Comparison of ENCODE assay signal across 22 cellular contexts in the genomic region with DNA sequence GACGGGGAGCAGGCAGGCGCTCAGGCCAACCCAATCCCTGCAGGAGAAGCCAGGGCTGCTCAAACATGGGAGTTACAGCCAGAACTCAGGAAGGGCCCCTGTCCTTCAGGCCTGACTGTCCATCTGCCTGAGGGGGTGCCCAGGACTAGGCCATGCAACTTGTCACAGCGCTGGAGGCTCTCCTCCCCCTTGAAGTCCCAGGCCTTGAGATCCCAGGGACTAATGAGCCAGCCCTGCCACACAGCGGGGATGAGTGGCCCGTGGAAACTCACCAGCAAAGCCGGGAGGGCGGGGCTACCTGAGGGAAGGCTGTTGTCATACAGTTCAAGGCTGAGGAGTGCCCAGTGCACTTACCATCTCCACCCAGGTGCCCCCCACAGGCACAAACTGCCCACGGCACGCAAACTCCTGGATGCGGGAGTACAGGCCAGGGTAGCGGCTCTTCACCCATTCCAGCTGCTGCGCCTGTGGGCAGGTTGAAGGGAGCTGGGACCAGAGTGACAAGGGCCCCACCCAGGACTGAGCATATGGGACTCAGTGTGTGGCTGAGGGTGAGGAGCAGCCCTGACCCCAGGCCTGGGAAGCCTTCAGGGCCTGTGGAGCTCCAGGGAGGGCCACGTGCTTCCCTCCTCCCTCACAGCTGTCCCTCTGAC. TPM values are rescaled to one million over a fixed set of nuclear protein-coding genes. Genes with fewer than 3 reads are reported as not detected.
DNase-seq lines count a peak whose midpoint lies in the region; ATAC-seq, FAIRE-seq and TF ChIP-seq lines count a peak whose summit lies in the region.
"Had no signal": no experiment of that assay in that cellular context is flagged by ENCODE, and none has a peak within 500 bp of the region (broad histone marks: within the 10 kb centered on the region; RNA-seq: fewer than 3 reads in every experiment).

No MANE protein-coding gene starts in this region.

- H3K9me3 ChIP-seq in HepG2 (ENCODE audit: low read length) (no peaks in the 10 kb centered on the region), right lobe of liver (no peaks in the 10 kb centered on the region), adrenal gland (replicated peaks in 1 of 3) (no peaks in the 10 kb centered on the region), kidney (ENCODE audit: control insufficient read depth in 1 of 2, low read length in 2 of 2) (no peaks in the 10 kb centered on the region)
- H3K9me3 ChIP-seq: HAP-1 had no signal

- H3K79me2 ChIP-seq in HepG2 (ENCODE audit: insufficient read depth, low read length): no peaks in the 10 kb centered on the region

- no peaks in the 10 kb centered on the region for H3K27me3 Mint-ChIP-seq in activated CD4-positive, alpha-beta memory T cell treated with anti-CD3 and anti-CD28 coated beads, Interleukin-2, amount 10 ng/mL, durations not matched to agents 7 days and 5 days
- H3K27me3 Mint-ChIP-seq: CD8-positive, alpha-beta memory T cell had no signal

- H4K20me1 ChIP-seq in HepG2 (ENCODE audit: insufficient read depth, low read length): no peaks in the 10 kb centered on the region

- no peak for TF ChIP-seq POLR2A in HepG2 (IDR thresholded peaks at IDR 0.05; ENCODE audit: insufficient read depth in 1 of 2, low read depth in 2 of 2, low read length in 2 of 2)
- TF ChIP-seq POLR2A in right lobe of liver (IDR thresholded peaks at IDR 0.05): no peak
- TF ChIP-seq POLR2A in adrenal gland (IDR thresholded peaks at IDR 0.05): peak in 1 of 2 donors; percentile 63

- H3K4me2 ChIP-seq in HepG2 (ENCODE audit: low read depth, low read length): no peak overlapping the region

- H3K27me3 ChIP-seq in HepG2 (ENCODE audit: control insufficient read depth in 1 of 2, insufficient read depth in 2 of 2, low read length in 2 of 2) (no peaks in the 10 kb centered on the region), right lobe of liver (no peaks in the 10 kb centered on the region), adrenal gland (no peaks in the 10 kb centered on the region)

- TF ChIP-seq RAD21 in HepG2 (CRISPR knock-in tag; IDR thresholded peaks at IDR 0.05): no peak

- no peak overlapping the region for H3K9ac ChIP-seq in HepG2 (ENCODE audit: insufficient read depth, low read depth, low read length)
- H3K9ac ChIP-seq in kidney (ENCODE audit: low read length in 2 of 2): no peak overlapping the region

- BruUV-seq in HepG2 (replicated peaks; lab: Mats Ljungman, UMichigan): no TSS peak

- H3K4me3 ChIP-seq in HepG2 (replicated peaks in 1 of 3; ENCODE audit: insufficient read depth in 1 of 3, low read depth in 2 of 3, low read length in 3 of 3): no peak overlapping the region
- H3K4me3 ChIP-seq in right lobe of liver: no peak overlapping the region
- H3K4me3 ChIP-seq in adrenal gland: no peak overlapping the region
- H3K4me3 ChIP-seq in kidney (ENCODE audit: low read length in 2 of 2): no peak overlapping the region
- H3K4me3 ChIP-seq: HAP-1 had no signal

- TF ChIP-seq CTCF in HepG2 (CRISPR knock-in tag; IDR thresholded peaks at IDR 0.05) (no peak), right lobe of liver (IDR thresholded peaks at IDR 0.05) (no peak), adrenal gland (IDR thresholded peaks at IDR 0.05) (peak in 4 of 6 experiments; percentile 12 to 29 (median 23)), kidney (IDR thresholded peaks at IDR 0.05; ENCODE audit: borderline replicate concordance, extremely low read depth, insufficient read depth) (no peak)

- H3K4me1 Mint-ChIP-seq in activated CD4-positive, alpha-beta memory T cell treated with anti-CD3 and anti-CD28 coated beads, Interleukin-2, amount 10 ng/mL, durations not matched to agents 7 days and 5 days: peaks cover 10% of the 10 kb centered on the region

- no peak for DNase-seq in HepG2 (ENCODE audit: low spot score)
- DNase-seq in right lobe of liver: no peak
- DNase-seq in adrenal gland: peak; percentile 88 to 97 (median 95)
- peak; percentile 62 for DNase-seq in kidney
- no peak for DNase-seq in activated CD4-positive, alpha-beta memory T cell treated with anti-CD3 and anti-CD28 coated beads, Interleukin-2, amount 10 ng/mL, durations not matched to agents 7 days and 5 days
- DNase-seq in NCI-H69 (lab: John Stamatoyannopoulos, UW): no peak
- DNase-seq in superior temporal gyrus (ENCODE audit: extremely low spot score): no peak
- DNase-seq: C1 segment of cervical spinal cord; CD8-positive, alpha-beta memory T cell; DMS79 treated with DMSO at 0.1 percent for 48 hours; IMR-90; Karpas-422; NCI-H1436; NCI-H1930; NCI-H226; NCI-H524; PC-3 had no signal

- in situ Hi-C loops in HepG2 (cut with HindIII; ENCODE audit: extremely low pct_ligation_motif_present, low pct_unique_long_range_greater_than_20kb): loop anchor here (10.0 kb wide), 1 partner anchor 283 kb away; a partner anchor contains a TSS

- intact Hi-C loops in HepG2 (cut with micrococcal nuclease; ENCODE audit: unreplicated experiment) (loop anchor here (10.0 kb wide), 1 partner anchor 323 kb away; no protein-coding TSS in a partner anchor), right lobe of liver (cut with DNase I) (no loop called here), adrenal gland (cut with DNase I) (no loop called here), kidney (cut with DNase I) (no loop called here)

- H3K36me3 Mint-ChIP-seq in activated CD4-positive, alpha-beta memory T cell treated with anti-CD3 and anti-CD28 coated beads, Interleukin-2, amount 10 ng/mL, durations not matched to agents 7 days and 5 days (ENCODE audit: low read depth): peaks cover 12% of the 10 kb centered on the region

- no peak overlapping the region for H3K27ac Mint-ChIP-seq in activated CD4-positive, alpha-beta memory T cell treated with anti-CD3 and anti-CD28 coated beads, Interleukin-2, amount 10 ng/mL, durations not matched to agents 7 days and 5 days

- no peaks in the 10 kb centered on the region for H3K9me3 Mint-ChIP-seq in activated CD4-positive, alpha-beta memory T cell treated with anti-CD3 and anti-CD28 coated beads, Interleukin-2, amount 10 ng/mL, durations not matched to agents 7 days and 5 days
- H3K9me3 Mint-ChIP-seq: CD8-positive, alpha-beta memory T cell had no signal

- CTCF ChIA-PET in HepG2 (lab: Yijun Ruan, JAX; ENCODE audit: low intra/inter-chr PET ratio, low total read pairs): no interaction called here
- CTCF ChIA-PET in activated CD4-positive, alpha-beta memory T cell treated with anti-CD3 and anti-CD28 coated beads, Interleukin-2, amount 10 ng/mL, durations not matched to agents 7 days and 5 days (lab: Charles Lee): no interaction called here

- ATAC-seq in HepG2 (peak; percentile 11), right lobe of liver (no peak)
- ATAC-seq: PC-3, Right ventricle myocardium inferior had no signal

- POLR2A ChIA-PET in HepG2 (lab: Yijun Ruan, JAX): interaction anchor here (2.2 kb wide), 1 partner anchor 8 kb away, joined by 7 read pairs; no protein-coding TSS in a partner anchor
- POLR2A ChIA-PET in activated CD4-positive, alpha-beta memory T cell treated with anti-CD3 and anti-CD28 coated beads, Interleukin-2, amount 10 ng/mL, durations not matched to agents 7 days and 5 days (lab: Charles Lee): interaction anchor here (0.6 to 1.4 kb wide), 3 partner anchors 9 to 240 kb away, joined by 3 to 4 read pairs (median 4); no protein-coding TSS in a partner anchor

- no peak for FAIRE-seq in HepG2 (lab: Jason Lieb, UNC)
- no peak for FAIRE-seq in kidney (lab: Jason Lieb, UNC)
- FAIRE-seq: D721Med had no signal

- TF ChIP-seq EP300 in HepG2 (IDR thresholded peaks at IDR 0.05; ENCODE audit: low read depth in 2 of 2, low read length in 2 of 2): no peak
- no peak for TF ChIP-seq EP300 in HepG2 (CRISPR knock-in tag; IDR thresholded peaks at IDR 0.05; ENCODE audit: borderline replicate concordance)

- H3K27ac ChIP-seq in HepG2 (ENCODE audit: extremely low read length, insufficient read depth, low read length) (no peak overlapping the region), right lobe of liver (no peak overlapping the region), adrenal gland (peak overlapping the region; percentile 69 to 85 (median 73)), kidney (ENCODE audit: low read depth in 2 of 2, low read length in 2 of 2) (no peak overlapping the region)
- H3K27ac ChIP-seq: HL-60 had no signal

- H3K4me1 ChIP-seq in HepG2 (ENCODE audit: insufficient read depth, low read length) (peaks cover 6% of the 10 kb centered on the region), right lobe of liver (peaks cover 0 to 3% (median 0%) of the 10 kb centered on the region in 4 donors), adrenal gland (replicated peaks in 1 of 2) (peaks cover 22 to 35% of the 10 kb centered on the region in 2 donors), kidney (ENCODE audit: control insufficient read depth in 1 of 2, insufficient read depth in 1 of 2, low read depth in 1 of 2, low read length in 2 of 2) (peaks cover 0 to 2% of the 10 kb centered on the region in 2 donors)
- H3K4me1 ChIP-seq: HAP-1 had no signal

- H3K36me3 ChIP-seq in HepG2 (replicated peaks in 1 of 2; ENCODE audit: control insufficient read depth in 1 of 2, insufficient read depth in 2 of 2, low read length in 2 of 2): peaks cover 18 to 48% of the 10 kb centered on the region in 2 experiments
- H3K36me3 ChIP-seq in right lobe of liver: peaks cover 0 to 57% (median 21%) of the 10 kb centered on the region in 4 donors
- peaks cover 0 to 77% of the 10 kb centered on the region in 2 donors for H3K36me3 ChIP-seq in adrenal gland (replicated peaks in 1 of 2)
- peaks cover 35 to 46% of the 10 kb centered on the region in 2 donors for H3K36me3 ChIP-seq in kidney (ENCODE audit: control insufficient read depth in 1 of 2, insufficient read depth in 2 of 2, low read length in 2 of 2)

- H3K4me3 Mint-ChIP-seq in activated CD4-positive, alpha-beta memory T cell treated with anti-CD3 and anti-CD28 coated beads, Interleukin-2, amount 10 ng/mL, durations not matched to agents 7 days and 5 days: no peak overlapping the region
- H3K4me3 Mint-ChIP-seq: CD8-positive, alpha-beta memory T cell had no signal

- WGBS in HepG2 (ENCODE audit: low lambda C conversion rate): 100% methylated on average over 1 of the region's 13 CpGs
- WGBS in right lobe of liver (ENCODE audit: insufficient coverage, low coverage, low lambda C conversion rate, missing lambda C conversion rate): no CpG with 5 or more reads among the region's 13 CpGs
- 43 to 100% (median 52%) methylated on average over 1 to 13 of the region's 13 CpGs for WGBS in adrenal gland, 4 donors

- H2AFZ ChIP-seq in HepG2 (ENCODE audit: low read length): no peak overlapping the region

RNA-seq across cellular contexts. Expression of a gene that starts 6.3 kb away (rescaled TPM):
- total RNA-seq in HepG2 (2016; rRNA removed; fragmentation: Illumina TruSeq; extraction: Trizol): 19.5 and 71.0 TPM in 2 replicates
- total RNA-seq in HepG2 (2016; cell fraction: cytosol; rRNA removed; fragmentation: Illumina TruSeq; extraction: Trizol; ENCODE audit: low read depth): 22.6 and 23.0 TPM in 2 replicates
- total RNA-seq in HepG2 (2016; cell fraction: insoluble cytoplasmic fraction; rRNA removed; fragmentation: Illumina TruSeq; extraction: Trizol): 18.6 and 68.6 TPM in 2 replicates
- 13.2 and 14.6 TPM in 2 replicates for total RNA-seq in HepG2 (2016; cell fraction: membrane; rRNA removed; fragmentation: Illumina TruSeq; extraction: Trizol)
- total RNA-seq in HepG2 (2016; cell fraction: nucleus; rRNA removed; fragmentation: Illumina TruSeq; extraction: Trizol): 97.9 and 121 TPM in 2 replicates
- 62.6 and 75.6 TPM in 2 replicates for polyA plus RNA-seq in HepG2 (2011; rRNA removed)
- polyA plus RNA-seq in HepG2 (2011; cell fraction: cytosol; rRNA removed): 13.2 and 22.4 TPM in 2 replicates
- 865 and 1,137 TPM in 2 replicates for polyA plus RNA-seq in HepG2 (2011; cell fraction: nucleus; rRNA removed)
- 75.9 and 76.2 TPM in 2 replicates for polyA plus RNA-seq in HepG2 (2012)
- polyA plus RNA-seq in HepG2 (2016; cell fraction: cytosol; fragmentation: Illumina TruSeq; extraction: Trizol; ENCODE audit: low read depth): 1.8 and 2.8 TPM in 2 replicates
- polyA plus RNA-seq in HepG2 (2016; cell fraction: insoluble cytoplasmic fraction; fragmentation: Illumina TruSeq; extraction: Trizol; ENCODE audit: low read depth): 13.7 and 14.4 TPM in 2 replicates
- polyA plus RNA-seq in HepG2 (2016; cell fraction: membrane; fragmentation: Illumina TruSeq; extraction: Trizol; ENCODE audit: low read depth): 3.1 and 3.3 TPM in 2 replicates
- polyA plus RNA-seq in HepG2 (2016; cell fraction: nucleus; fragmentation: Illumina TruSeq; extraction: Trizol; ENCODE audit: insufficient read depth, low read depth): 278 and 324 TPM in 2 replicates
- polyA minus RNA-seq in HepG2 (2011; rRNA and poly(A)+ RNA removed; ENCODE audit: low replicate concordance): 124 and 148 TPM in 2 replicates
- polyA minus RNA-seq in HepG2 (2011; cell fraction: cytosol; rRNA and poly(A)+ RNA removed): 16.0 and 22.9 TPM in 2 replicates
- polyA minus RNA-seq in HepG2 (2011; cell fraction: nucleus; rRNA and poly(A)+ RNA removed): 169 and 181 TPM in 2 replicates
- total RNA-seq in right lobe of liver: 100 to 1,000 TPM in 1 of 6 experiments, 10 to 100 TPM in 5; 45.4 to 120 (median 79.1) TPM
- total RNA-seq in adrenal gland: 100 to 1,000 TPM; 118 to 353 (median 251) TPM
- polyA plus RNA-seq in adrenal gland: 1,000 to 10,000 TPM in 1 of 3 donors, 100 to 1,000 TPM in 1, 10 to 100 TPM in 1; 46.8 to 1,091 (median 874) TPM
- 246 TPM for total RNA-seq in kidney
- 126 TPM for polyA plus RNA-seq in kidney (ENCODE audit: insufficient read depth, low read depth, low replicate concordance)
- 100 to 1,000 TPM; 174 to 196 TPM for total RNA-seq in activated CD4-positive, alpha-beta memory T cell treated with anti-CD3 and anti-CD28 coated beads, Interleukin-2, amount 10 ng/mL, durations not matched to agents 7 days and 5 days

RNA-seq across cellular contexts. Expression of a gene that starts 15.3 kb away (rescaled TPM):
- total RNA-seq in HepG2 (2016; rRNA removed; fragmentation: Illumina TruSeq; extraction: Trizol) (3.7 and 10.4 TPM in 2 replicates), right lobe of liver (10 to 100 TPM; 16.6 to 32.7 (median 23.7) TPM), adrenal gland (100 to 1,000 TPM in 2 of 8 donors, 10 to 100 TPM in 6; 16.7 to 123 (median 61.2) TPM), kidney (42.9 TPM)
- total RNA-seq in HepG2 (2016; cell fraction: cytosol; rRNA removed; fragmentation: Illumina TruSeq; extraction: Trizol; ENCODE audit: low read depth): 1.4 and 1.7 TPM in 2 replicates
- 3.3 and 9.7 TPM in 2 replicates for total RNA-seq in HepG2 (2016; cell fraction: insoluble cytoplasmic fraction; rRNA removed; fragmentation: Illumina TruSeq; extraction: Trizol)
- 1.2 and 1.6 TPM in 2 replicates for total RNA-seq in HepG2 (2016; cell fraction: membrane; rRNA removed; fragmentation: Illumina TruSeq; extraction: Trizol)
- 11.2 and 13.2 TPM in 2 replicates for total RNA-seq in HepG2 (2016; cell fraction: nucleus; rRNA removed; fragmentation: Illumina TruSeq; extraction: Trizol)
- polyA plus RNA-seq in HepG2 (2011; rRNA removed) (15.5 and 20.8 TPM in 2 replicates), adrenal gland (100 to 1,000 TPM in 2 of 3 donors, 1 to 10 TPM in 1; 6.3 to 208 (median 142) TPM), kidney (ENCODE audit: insufficient read depth, low read depth, low replicate concordance) (22.6 TPM)
- 2.3 and 5.2 TPM in 2 replicates for polyA plus RNA-seq in HepG2 (2011; cell fraction: cytosol; rRNA removed)
- polyA plus RNA-seq in HepG2 (2011; cell fraction: nucleus; rRNA removed): 173 and 186 TPM in 2 replicates
- polyA plus RNA-seq in HepG2 (2012): 12.7 and 12.8 TPM in 2 replicates
- 0.59 and 0.62 TPM in 2 replicates for polyA plus RNA-seq in HepG2 (2016; cell fraction: cytosol; fragmentation: Illumina TruSeq; extraction: Trizol; ENCODE audit: low read depth)
- polyA plus RNA-seq in HepG2 (2016; cell fraction: insoluble cytoplasmic fraction; fragmentation: Illumina TruSeq; extraction: Trizol; ENCODE audit: low read depth): 2.5 and 3.3 TPM in 2 replicates
- 0.81 and 1.0 TPM in 2 replicates for polyA plus RNA-seq in HepG2 (2016; cell fraction: membrane; fragmentation: Illumina TruSeq; extraction: Trizol; ENCODE audit: low read depth)
- 42.4 and 44.3 TPM in 2 replicates for polyA plus RNA-seq in HepG2 (2016; cell fraction: nucleus; fragmentation: Illumina TruSeq; extraction: Trizol; ENCODE audit: insufficient read depth, low read depth)
- 3.1 and 11.3 TPM in 2 replicates for polyA minus RNA-seq in HepG2 (2011; rRNA and poly(A)+ RNA removed; ENCODE audit: low replicate concordance)
- polyA minus RNA-seq in HepG2 (2011; cell fraction: cytosol; rRNA and poly(A)+ RNA removed): 2.1 and 3.2 TPM in 2 replicates
- polyA minus RNA-seq in HepG2 (2011; cell fraction: nucleus; rRNA and poly(A)+ RNA removed): 13.9 and 19.4 TPM in 2 replicates
- 1 to 10 TPM; 6.9 to 7.0 TPM for total RNA-seq in activated CD4-positive, alpha-beta memory T cell treated with anti-CD3 and anti-CD28 coated beads, Interleukin-2, amount 10 ng/mL, durations not matched to agents 7 days and 5 days
- total RNA-seq: HT1080 had no signal

RNA-seq across cellular contexts. Expression of a gene that starts 26.3 kb away (rescaled TPM):
- total RNA-seq in HepG2 (2016; rRNA removed; fragmentation: Illumina TruSeq; extraction: Trizol) (89.9 and 106 TPM in 2 replicates), right lobe of liver (10 to 100 TPM; 25.6 to 57.0 (median 41.6) TPM), adrenal gland (100 to 1,000 TPM in 5 of 8 donors, 10 to 100 TPM in 3; 91.1 to 153 (median 124) TPM), kidney (67.6 TPM)
- 17.5 and 17.7 TPM in 2 replicates for total RNA-seq in HepG2 (2016; cell fraction: cytosol; rRNA removed; fragmentation: Illumina TruSeq; extraction: Trizol; ENCODE audit: low read depth)
- total RNA-seq in HepG2 (2016; cell fraction: insoluble cytoplasmic fraction; rRNA removed; fragmentation: Illumina TruSeq; extraction: Trizol): 89.8 and 123 TPM in 2 replicates
- total RNA-seq in HepG2 (2016; cell fraction: membrane; rRNA removed; fragmentation: Illumina TruSeq; extraction: Trizol): 25.0 and 27.3 TPM in 2 replicates
- total RNA-seq in HepG2 (2016; cell fraction: nucleus; rRNA removed; fragmentation: Illumina TruSeq; extraction: Trizol): 47.4 and 48.2 TPM in 2 replicates
- polyA plus RNA-seq in HepG2 (2011; rRNA removed) (45.8 and 48.8 TPM in 2 replicates), adrenal gland (100 to 1,000 TPM in 2 of 3 donors, 10 to 100 TPM in 1; 35.9 to 254 (median 210) TPM), kidney (ENCODE audit: insufficient read depth, low read depth, low replicate concordance) (162 TPM)
- 65.2 and 112 TPM in 2 replicates for polyA plus RNA-seq in HepG2 (2011; cell fraction: cytosol; rRNA removed)
- 131 and 137 TPM in 2 replicates for polyA plus RNA-seq in HepG2 (2011; cell fraction: nucleus; rRNA removed)
- polyA plus RNA-seq in HepG2 (2012): 24.2 and 36.2 TPM in 2 replicates
- polyA plus RNA-seq in HepG2 (2016; cell fraction: cytosol; fragmentation: Illumina TruSeq; extraction: Trizol; ENCODE audit: low read depth): 18.7 and 20.0 TPM in 2 replicates
- 103 and 109 TPM in 2 replicates for polyA plus RNA-seq in HepG2 (2016; cell fraction: insoluble cytoplasmic fraction; fragmentation: Illumina TruSeq; extraction: Trizol; ENCODE audit: low read depth)
- polyA plus RNA-seq in HepG2 (2016; cell fraction: membrane; fragmentation: Illumina TruSeq; extraction: Trizol; ENCODE audit: low read depth): 24.2 and 25.0 TPM in 2 replicates
- 99.3 and 104 TPM in 2 replicates for polyA plus RNA-seq in HepG2 (2016; cell fraction: nucleus; fragmentation: Illumina TruSeq; extraction: Trizol; ENCODE audit: insufficient read depth, low read depth)
- polyA minus RNA-seq in HepG2 (2011; rRNA and poly(A)+ RNA removed; ENCODE audit: low replicate concordance): 34.3 and 108 TPM in 2 replicates
- 10.2 and 20.8 TPM in 2 replicates for polyA minus RNA-seq in HepG2 (2011; cell fraction: cytosol; rRNA and poly(A)+ RNA removed)
- 8.6 and 10.4 TPM in 2 replicates for polyA minus RNA-seq in HepG2 (2011; cell fraction: nucleus; rRNA and poly(A)+ RNA removed)
- 10 to 100 TPM; 87.8 to 91.0 TPM for total RNA-seq in activated CD4-positive, alpha-beta memory T cell treated with anti-CD3 and anti-CD28 coated beads, Interleukin-2, amount 10 ng/mL, durations not matched to agents 7 days and 5 days

Comparison
In these comparisons a context has a peak if more than half of its experiments do, and no peak if none do; other contexts are left out.
1. DNase-seq: peak in adrenal gland (7 of 7) and kidney (single experiment); none in HepG2 (single experiment), right lobe of liver (0 of 3), activated CD4-positive, alpha-beta memory T cell treated with anti-CD3 and anti-CD28 coated beads, Interleukin-2, amount 10 ng/mL, durations not matched to agents 7 days and 5 days (single experiment), NCI-H69 (single experiment) and superior temporal gyrus (single experiment).
2. H3K27ac ChIP-seq: peak in adrenal gland (5 of 5); none in HepG2 (single experiment), right lobe of liver (0 of 3) and kidney (0 of 2).
3. CTCF ChIP-seq: peak in adrenal gland (4 of 6); none in HepG2 (single experiment), right lobe of liver (0 of 4) and kidney (single experiment).